ENCODE assay signal across 24 cellular contexts in the genomic region with DNA sequence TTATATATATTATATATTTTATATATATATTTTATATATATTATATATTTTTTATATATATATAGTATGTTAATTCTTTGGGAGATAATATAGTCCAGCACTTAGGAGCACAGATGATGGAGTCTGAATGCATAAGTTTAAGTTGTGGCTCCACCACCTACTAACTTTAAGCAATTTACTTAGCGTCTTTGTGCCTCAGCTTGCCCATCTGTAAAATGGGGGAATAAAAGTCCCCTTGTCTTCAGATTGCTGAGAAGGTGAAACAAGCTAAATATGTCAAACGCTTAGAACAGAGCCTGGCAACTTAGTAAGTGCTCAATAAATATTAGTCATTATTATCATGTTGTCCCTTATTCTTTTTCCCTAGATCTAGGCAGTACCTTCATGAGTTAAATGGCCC. TPM values are rescaled to one million over a fixed set of nuclear protein-coding genes. Genes with fewer than 3 reads are reported as not detected.
"Had no signal": no experiment of that assay in that cellular context is flagged by ENCODE, and none has a peak within 500 bp of the region (broad histone marks: within the 10 kb centered on the region; RNA-seq: fewer than 3 reads in every experiment).

No MANE protein-coding gene starts in this region.

- H3K36me3 Mint-ChIP-seq: activated CD4-positive, alpha-beta memory T cell treated with anti-CD3 and anti-CD28 coated beads for 36 hours; activated naive CD8-positive, alpha-beta T cell treated with anti-CD3 and anti-CD28 coated beads for 36 hours had no signal

- H3K4me1 Mint-ChIP-seq: activated CD4-positive, alpha-beta T cell treated with anti-CD3 and anti-CD28 coated beads, Interleukin-2, amount 10 ng/mL, durations not matched to agents 7 days and 5 days; activated naive CD8-positive, alpha-beta T cell treated with anti-CD3 and anti-CD28 coated beads for 36 hours had no signal

- H3K27ac ChIP-seq: KMS-11, VCaP had no signal

- ATAC-seq: activated T-cell treated with anti-CD3 and anti-CD28 coated beads, Interleukin-2, amount 50 U/mL, for 4 hours; PC-3 had no signal

- H3K9ac ChIP-seq: KMS-11 had no signal

- H3K27me3 Mint-ChIP-seq: activated CD4-positive, alpha-beta memory T cell treated with anti-CD3 and anti-CD28 coated beads for 36 hours; activated CD4-positive, alpha-beta T cell treated with anti-CD3 and anti-CD28 coated beads, Interleukin-2, amount 10 ng/mL, durations not matched to agents 7 days and 5 days; activated naive CD8-positive, alpha-beta T cell treated with anti-CD3 and anti-CD28 coated beads for 36 hours had no signal

- H3K4me3 Mint-ChIP-seq: activated CD4-positive, alpha-beta memory T cell treated with anti-CD3 and anti-CD28 coated beads for 36 hours; activated CD4-positive, alpha-beta T cell treated with anti-CD3 and anti-CD28 coated beads, Interleukin-2, amount 10 ng/mL, durations not matched to agents 7 days and 5 days; activated naive CD4-positive, alpha-beta T cell treated with anti-CD3 and anti-CD28 coated beads for 36 hours; activated naive CD8-positive, alpha-beta T cell treated with anti-CD3 and anti-CD28 coated beads for 36 hours; activated T-cell treated with anti-CD3 and anti-CD28 coated beads, Interleukin-2, amount 50 U/mL, for 4 hours; T-helper 1 cell treated with Interleukin-12 subunit alpha and Interleukin-12 subunit beta and Interleukin-4 antibody, amounts not matched to agents 30 μg/mL and 1 μg/mL, for 36 hours had no signal

- H3K9me3 Mint-ChIP-seq: activated CD4-positive, alpha-beta memory T cell treated with anti-CD3 and anti-CD28 coated beads for 36 hours; activated CD4-positive, alpha-beta T cell treated with anti-CD3 and anti-CD28 coated beads, Interleukin-2, amount 10 ng/mL, durations not matched to agents 7 days and 5 days; activated naive CD4-positive, alpha-beta T cell treated with anti-CD3 and anti-CD28 coated beads for 36 hours; activated naive CD8-positive, alpha-beta T cell treated with anti-CD3 and anti-CD28 coated beads for 36 hours; activated T-cell treated with anti-CD3 and anti-CD28 coated beads, Interleukin-2, amount 50 U/mL, for 4 hours; T-helper 1 cell treated with Interleukin-12 subunit alpha and Interleukin-12 subunit beta and Interleukin-4 antibody, amounts not matched to agents 30 μg/mL and 1 μg/mL, for 36 hours had no signal

- DNase-seq: activated CD4-positive, alpha-beta memory T cell treated with anti-CD3 and anti-CD28 coated beads for 36 hours; activated CD4-positive, alpha-beta T cell treated with anti-CD3 and anti-CD28 coated beads, Interleukin-2, amount 10 ng/mL, durations not matched to agents 7 days and 5 days; activated CD4-positive, CD25-positive, alpha-beta regulatory T cell; activated CD8-positive, alpha-beta memory T cell treated with anti-CD3 and anti-CD28 coated beads for 24 hours; activated gamma-delta T cell; activated naive CD4-positive, alpha-beta T cell treated with anti-CD3 and anti-CD28 coated beads for 36 hours; activated naive CD8-positive, alpha-beta T cell treated with anti-CD3 and anti-CD28 coated beads for 36 hours; activated T-cell treated with anti-CD3 and anti-CD28 coated beads, Interleukin-2, amount 50 U/mL, for 4 hours; cerebellar nuclear complex; IMR-90; NCI-H1105; NCI-H1436; NCI-H1694 treated with DMSO at 0.1 percent for 48 hours; NCI-H2171; NCI-H2227 treated with DMSO at 0.1 percent for 48 hours; NCI-H446 treated with DMSO at 0.1 percent for 48 hours; NCI-H524 treated with DMSO at 0.1 percent for 48 hours; PC-3; SHP77 treated with DMSO at 0.1 percent for 48 hours had no signal

- H3K27ac Mint-ChIP-seq: activated CD4-positive, alpha-beta memory T cell treated with anti-CD3 and anti-CD28 coated beads for 36 hours; activated CD4-positive, alpha-beta T cell treated with anti-CD3 and anti-CD28 coated beads, Interleukin-2, amount 10 ng/mL, durations not matched to agents 7 days and 5 days; activated naive CD4-positive, alpha-beta T cell treated with anti-CD3 and anti-CD28 coated beads for 36 hours; activated naive CD8-positive, alpha-beta T cell treated with anti-CD3 and anti-CD28 coated beads for 36 hours; T-helper 1 cell treated with Interleukin-12 subunit alpha and Interleukin-12 subunit beta and Interleukin-4 antibody, amounts not matched to agents 30 μg/mL and 1 μg/mL, for 36 hours had no signal

- H3K4me2 ChIP-seq: KMS-11 had no signal

RNA-seq across cellular contexts. Expression of a gene that starts 27.5 kb away (rescaled TPM):
- total RNA-seq: activated T-cell treated with anti-CD3 and anti-CD28 coated beads, Interleukin-2, amount 50 U/mL, for 4 hours; IMR-90; MCF 10A; PC-3; SK-MEL-5 had no signal
- polyA plus RNA-seq: IMR-90 had no signal

RNA-seq across cellular contexts. Expression of a gene that starts 55.0 kb away (rescaled TPM):
- total RNA-seq: activated CD4-positive, alpha-beta memory T cell treated with anti-CD3 and anti-CD28 coated beads for 36 hours; IMR-90; MCF 10A; PC-3; SK-MEL-5 had no signal
